In the genomic region with DNA sequence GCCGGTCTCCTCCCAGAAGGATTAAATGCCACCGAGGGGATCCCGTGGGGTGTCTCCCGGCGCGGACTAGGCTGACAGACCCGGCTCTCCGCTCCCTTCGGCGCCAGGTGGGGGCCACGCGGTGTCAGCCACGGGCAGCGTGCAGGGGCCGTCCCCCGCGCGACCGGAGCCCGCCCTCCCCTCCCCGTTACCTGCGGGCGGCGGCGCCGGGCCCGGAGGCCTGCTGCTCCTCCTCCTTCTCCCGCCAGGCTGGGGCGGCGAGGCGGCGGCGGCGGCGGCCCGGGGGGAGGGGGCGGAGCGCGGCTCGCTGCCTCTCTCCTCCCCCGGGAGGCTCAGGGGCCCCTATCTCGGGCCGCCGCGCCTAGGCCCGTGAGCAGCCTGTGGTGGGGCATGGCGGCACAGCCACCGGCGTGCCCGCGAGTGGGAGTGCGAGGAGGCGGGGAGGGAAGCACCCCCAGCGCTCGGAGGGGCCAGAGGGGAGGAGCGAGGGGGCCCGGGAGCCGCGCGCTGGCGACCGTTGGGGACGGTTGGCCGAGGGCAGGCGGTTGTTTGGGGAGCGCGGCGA, we compare ENCODE assay signal across 1 cellular context.
TF ChIP-seq lines count a peak whose summit lies in the region.

No MANE protein-coding gene starts in this region.

TF ChIP-seq in K562, 482 proteins besides CTCF, POLR2A, EP300 and RAD21 (continued from another document and continues in another):
- TF ChIP-seq, protein P1, sequence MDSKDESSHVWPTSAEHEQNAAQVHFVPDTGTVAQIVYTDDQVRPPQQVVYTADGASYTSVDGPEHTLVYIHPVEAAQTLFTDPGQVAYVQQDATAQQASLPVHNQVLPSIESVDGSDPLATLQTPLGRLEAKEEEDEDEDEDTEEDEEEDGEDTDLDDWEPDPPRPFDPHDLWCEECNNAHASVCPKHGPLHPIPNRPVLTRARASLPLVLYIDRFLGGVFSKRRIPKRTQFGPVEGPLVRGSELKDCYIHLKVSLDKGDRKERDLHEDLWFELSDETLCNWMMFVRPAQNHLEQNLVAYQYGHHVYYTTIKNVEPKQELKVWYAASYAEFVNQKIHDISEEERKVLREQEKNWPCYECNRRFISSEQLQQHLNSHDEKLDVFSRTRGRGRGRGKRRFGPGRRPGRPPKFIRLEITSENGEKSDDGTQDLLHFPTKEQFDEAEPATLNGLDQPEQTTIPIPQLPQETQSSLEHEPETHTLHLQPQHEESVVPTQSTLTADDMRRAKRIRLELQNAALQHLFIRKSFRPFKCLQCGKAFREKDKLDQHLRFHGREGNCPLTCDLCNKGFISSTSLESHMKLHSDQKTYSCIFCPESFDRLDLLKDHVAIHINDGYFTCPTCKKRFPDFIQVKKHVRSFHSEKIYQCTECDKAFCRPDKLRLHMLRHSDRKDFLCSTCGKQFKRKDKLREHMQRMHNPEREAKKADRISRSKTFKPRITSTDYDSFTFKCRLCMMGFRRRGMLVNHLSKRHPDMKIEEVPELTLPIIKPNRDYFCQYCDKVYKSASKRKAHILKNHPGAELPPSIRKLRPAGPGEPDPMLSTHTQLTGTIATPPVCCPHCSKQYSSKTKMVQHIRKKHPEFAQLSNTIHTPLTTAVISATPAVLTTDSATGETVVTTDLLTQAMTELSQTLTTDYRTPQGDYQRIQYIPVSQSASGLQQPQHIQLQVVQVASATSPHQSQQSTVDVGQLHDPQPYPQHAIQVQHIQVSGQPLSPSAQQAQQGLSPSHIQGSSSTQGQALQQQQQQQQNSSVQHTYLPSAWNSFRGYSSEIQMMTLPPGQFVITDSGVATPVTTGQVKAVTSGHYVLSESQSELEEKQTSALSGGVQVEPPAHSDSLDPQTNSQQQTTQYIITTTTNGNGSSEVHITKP (IDR thresholded peaks at IDR 0.05; ENCODE audit: partially characterized antibody) = no peak
- TF ChIP-seq, protein P2, sequence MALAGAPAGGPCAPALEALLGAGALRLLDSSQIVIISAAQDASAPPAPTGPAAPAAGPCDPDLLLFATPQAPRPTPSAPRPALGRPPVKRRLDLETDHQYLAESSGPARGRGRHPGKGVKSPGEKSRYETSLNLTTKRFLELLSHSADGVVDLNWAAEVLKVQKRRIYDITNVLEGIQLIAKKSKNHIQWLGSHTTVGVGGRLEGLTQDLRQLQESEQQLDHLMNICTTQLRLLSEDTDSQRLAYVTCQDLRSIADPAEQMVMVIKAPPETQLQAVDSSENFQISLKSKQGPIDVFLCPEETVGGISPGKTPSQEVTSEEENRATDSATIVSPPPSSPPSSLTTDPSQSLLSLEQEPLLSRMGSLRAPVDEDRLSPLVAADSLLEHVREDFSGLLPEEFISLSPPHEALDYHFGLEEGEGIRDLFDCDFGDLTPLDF (CRISPR knock-in tag; IDR thresholded peaks at IDR 0.05) = no peak
- TF ChIP-seq MYBL2 (IDR thresholded peaks at IDR 0.05; ENCODE audit: low read depth) (peak; percentile 65; the same call in 1 of the 2 replicates), MYBL2 (CRISPR knock-in tag; IDR thresholded peaks at IDR 0.05; ENCODE audit: borderline replicate concordance) (no peak), ZNF41 (CRISPR knock-in tag; conservative IDR thresholded peaks at IDR 0.05) (no peak), MECOM (CRISPR knock-in tag; IDR thresholded peaks at IDR 0.05) (no peak), DNMT1 (IDR thresholded peaks at IDR 0.05) (no peak), NUFIP1 (IDR thresholded peaks at IDR 0.05; ENCODE audit: partially characterized antibody) (no peak), HSF4 (CRISPR knock-in tag; IDR thresholded peaks at IDR 0.05; ENCODE audit: borderline replicate concordance) (no peak), ZNF444 (CRISPR knock-in tag; IDR thresholded peaks at IDR 0.05) (peak; percentile 81; the same call in 1 of the 2 replicates), ESRRA (IDR thresholded peaks at IDR 0.05; ENCODE audit: borderline replicate concordance, low read depth) (0 out of 2 replicates have a peak, but pooled peaks have one; percentile 16), GABPB1 (CRISPR knock-in tag; IDR thresholded peaks at IDR 0.05) (no peak), KDM2B (CRISPR knock-in tag; IDR thresholded peaks at IDR 0.05) (no peak), GABPB2 (CRISPR knock-in tag; conservative IDR thresholded peaks at IDR 0.05) (no peak), KLF1 (tag; IDR thresholded peaks at IDR 0.05) (no peak), MTA1 (IDR thresholded peaks at IDR 0.05; ENCODE audit: borderline replicate concordance) (no peak), NR1H2 (CRISPR knock-in tag; IDR thresholded peaks at IDR 0.05) (no peak), ZZZ3 (IDR thresholded peaks at IDR 0.05) (no peak), PTBP1 (IDR thresholded peaks at IDR 0.05; ENCODE audit: low read depth, low read length) (no peak), ZNF263 (CRISPR knock-in tag; IDR thresholded peaks at IDR 0.05; ENCODE audit: borderline replicate concordance) (no peak), ZNF586 (CRISPR knock-in tag; conservative IDR thresholded peaks at IDR 0.05) (no peak), SIN3A (IDR thresholded peaks at IDR 0.05; ENCODE audit: borderline replicate concordance in 2 of 2, control insufficient read depth in 1 of 2, low read depth in 2 of 2, low read length in 2 of 2) (peak in 1 of 2 experiments; percentile 54; a peak in 1 of 4 replicates), TGIF2 (CRISPR knock-in tag; IDR thresholded peaks at IDR 0.05) (no peak), BMI1 (IDR thresholded peaks at IDR 0.05; ENCODE audit: low read length) (no peak), ZKSCAN3 (CRISPR knock-in tag; IDR thresholded peaks at IDR 0.05) (no peak), TCFL5 (CRISPR knock-in tag; conservative IDR thresholded peaks at IDR 0.05) (no peak), PHTF2 (CRISPR knock-in tag; IDR thresholded peaks at IDR 0.05) (no peak), KLF10 (CRISPR knock-in tag; IDR thresholded peaks at IDR 0.05) (no peak), SAFB2 (IDR thresholded peaks at IDR 0.05; ENCODE audit: borderline replicate concordance, low read depth, low read length, severe bottlenecking) (no peak), RBM34 (IDR thresholded peaks at IDR 0.05; ENCODE audit: borderline replicate concordance, insufficient read depth, low read length) (no peak), TARDBP (IDR thresholded peaks at IDR 0.05) (no peak), NR3C1 (CRISPR knock-in tag; IDR thresholded peaks at IDR 0.05) (no peak), NFE2L1 (tag; IDR thresholded peaks at IDR 0.05; ENCODE audit: borderline replicate concordance, low read depth) (no peak), TCF7 (IDR thresholded peaks at IDR 0.05; ENCODE audit: borderline replicate concordance) (no peak), ZNF197 (CRISPR knock-in tag; IDR thresholded peaks at IDR 0.05; ENCODE audit: low read depth) (no peak), ELF2 (CRISPR knock-in tag; IDR thresholded peaks at IDR 0.05) (no peak), ZNF583 (CRISPR knock-in tag; IDR thresholded peaks at IDR 0.05) (0 out of 2 replicates have a peak, but pooled peaks have one; percentile 34), HDAC1 (IDR thresholded peaks at IDR 0.05) (peak in 1 of 2 experiments; percentile 6; a peak in 1 of 4 replicates), CXXC5 (CRISPR knock-in tag; IDR thresholded peaks at IDR 0.05) (peak; percentile 84)
- TF ChIP-seq, protein P3, sequence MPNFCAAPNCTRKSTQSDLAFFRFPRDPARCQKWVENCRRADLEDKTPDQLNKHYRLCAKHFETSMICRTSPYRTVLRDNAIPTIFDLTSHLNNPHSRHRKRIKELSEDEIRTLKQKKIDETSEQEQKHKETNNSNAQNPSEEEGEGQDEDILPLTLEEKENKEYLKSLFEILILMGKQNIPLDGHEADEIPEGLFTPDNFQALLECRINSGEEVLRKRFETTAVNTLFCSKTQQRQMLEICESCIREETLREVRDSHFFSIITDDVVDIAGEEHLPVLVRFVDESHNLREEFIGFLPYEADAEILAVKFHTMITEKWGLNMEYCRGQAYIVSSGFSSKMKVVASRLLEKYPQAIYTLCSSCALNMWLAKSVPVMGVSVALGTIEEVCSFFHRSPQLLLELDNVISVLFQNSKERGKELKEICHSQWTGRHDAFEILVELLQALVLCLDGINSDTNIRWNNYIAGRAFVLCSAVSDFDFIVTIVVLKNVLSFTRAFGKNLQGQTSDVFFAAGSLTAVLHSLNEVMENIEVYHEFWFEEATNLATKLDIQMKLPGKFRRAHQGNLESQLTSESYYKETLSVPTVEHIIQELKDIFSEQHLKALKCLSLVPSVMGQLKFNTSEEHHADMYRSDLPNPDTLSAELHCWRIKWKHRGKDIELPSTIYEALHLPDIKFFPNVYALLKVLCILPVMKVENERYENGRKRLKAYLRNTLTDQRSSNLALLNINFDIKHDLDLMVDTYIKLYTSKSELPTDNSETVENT (CRISPR knock-in tag; IDR thresholded peaks at IDR 0.05) = 0 out of 2 replicates have a peak, but pooled peaks have one; percentile 51
- TF ChIP-seq, protein P4, sequence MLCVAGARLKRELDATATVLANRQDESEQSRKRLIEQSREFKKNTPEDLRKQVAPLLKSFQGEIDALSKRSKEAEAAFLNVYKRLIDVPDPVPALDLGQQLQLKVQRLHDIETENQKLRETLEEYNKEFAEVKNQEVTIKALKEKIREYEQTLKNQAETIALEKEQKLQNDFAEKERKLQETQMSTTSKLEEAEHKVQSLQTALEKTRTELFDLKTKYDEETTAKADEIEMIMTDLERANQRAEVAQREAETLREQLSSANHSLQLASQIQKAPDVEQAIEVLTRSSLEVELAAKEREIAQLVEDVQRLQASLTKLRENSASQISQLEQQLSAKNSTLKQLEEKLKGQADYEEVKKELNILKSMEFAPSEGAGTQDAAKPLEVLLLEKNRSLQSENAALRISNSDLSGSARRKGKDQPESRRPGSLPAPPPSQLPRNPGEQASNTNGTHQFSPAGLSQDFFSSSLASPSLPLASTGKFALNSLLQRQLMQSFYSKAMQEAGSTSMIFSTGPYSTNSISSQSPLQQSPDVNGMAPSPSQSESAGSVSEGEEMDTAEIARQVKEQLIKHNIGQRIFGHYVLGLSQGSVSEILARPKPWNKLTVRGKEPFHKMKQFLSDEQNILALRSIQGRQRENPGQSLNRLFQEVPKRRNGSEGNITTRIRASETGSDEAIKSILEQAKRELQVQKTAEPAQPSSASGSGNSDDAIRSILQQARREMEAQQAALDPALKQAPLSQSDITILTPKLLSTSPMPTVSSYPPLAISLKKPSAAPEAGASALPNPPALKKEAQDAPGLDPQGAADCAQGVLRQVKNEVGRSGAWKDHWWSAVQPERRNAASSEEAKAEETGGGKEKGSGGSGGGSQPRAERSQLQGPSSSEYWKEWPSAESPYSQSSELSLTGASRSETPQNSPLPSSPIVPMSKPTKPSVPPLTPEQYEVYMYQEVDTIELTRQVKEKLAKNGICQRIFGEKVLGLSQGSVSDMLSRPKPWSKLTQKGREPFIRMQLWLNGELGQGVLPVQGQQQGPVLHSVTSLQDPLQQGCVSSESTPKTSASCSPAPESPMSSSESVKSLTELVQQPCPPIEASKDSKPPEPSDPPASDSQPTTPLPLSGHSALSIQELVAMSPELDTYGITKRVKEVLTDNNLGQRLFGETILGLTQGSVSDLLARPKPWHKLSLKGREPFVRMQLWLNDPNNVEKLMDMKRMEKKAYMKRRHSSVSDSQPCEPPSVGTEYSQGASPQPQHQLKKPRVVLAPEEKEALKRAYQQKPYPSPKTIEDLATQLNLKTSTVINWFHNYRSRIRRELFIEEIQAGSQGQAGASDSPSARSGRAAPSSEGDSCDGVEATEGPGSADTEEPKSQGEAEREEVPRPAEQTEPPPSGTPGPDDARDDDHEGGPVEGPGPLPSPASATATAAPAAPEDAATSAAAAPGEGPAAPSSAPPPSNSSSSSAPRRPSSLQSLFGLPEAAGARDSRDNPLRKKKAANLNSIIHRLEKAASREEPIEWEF (CRISPR knock-in tag; IDR thresholded peaks at IDR 0.05) = no peak
- TF ChIP-seq, protein P5, sequence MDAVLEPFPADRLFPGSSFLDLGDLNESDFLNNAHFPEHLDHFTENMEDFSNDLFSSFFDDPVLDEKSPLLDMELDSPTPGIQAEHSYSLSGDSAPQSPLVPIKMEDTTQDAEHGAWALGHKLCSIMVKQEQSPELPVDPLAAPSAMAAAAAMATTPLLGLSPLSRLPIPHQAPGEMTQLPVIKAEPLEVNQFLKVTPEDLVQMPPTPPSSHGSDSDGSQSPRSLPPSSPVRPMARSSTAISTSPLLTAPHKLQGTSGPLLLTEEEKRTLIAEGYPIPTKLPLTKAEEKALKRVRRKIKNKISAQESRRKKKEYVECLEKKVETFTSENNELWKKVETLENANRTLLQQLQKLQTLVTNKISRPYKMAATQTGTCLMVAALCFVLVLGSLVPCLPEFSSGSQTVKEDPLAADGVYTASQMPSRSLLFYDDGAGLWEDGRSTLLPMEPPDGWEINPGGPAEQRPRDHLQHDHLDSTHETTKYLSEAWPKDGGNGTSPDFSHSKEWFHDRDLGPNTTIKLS (IDR thresholded peaks at IDR 0.05; ENCODE audit: borderline replicate concordance, low read depth) = peak; percentile 36; the same call in 1 of the 2 replicates
- TF ChIP-seq, protein P6, sequence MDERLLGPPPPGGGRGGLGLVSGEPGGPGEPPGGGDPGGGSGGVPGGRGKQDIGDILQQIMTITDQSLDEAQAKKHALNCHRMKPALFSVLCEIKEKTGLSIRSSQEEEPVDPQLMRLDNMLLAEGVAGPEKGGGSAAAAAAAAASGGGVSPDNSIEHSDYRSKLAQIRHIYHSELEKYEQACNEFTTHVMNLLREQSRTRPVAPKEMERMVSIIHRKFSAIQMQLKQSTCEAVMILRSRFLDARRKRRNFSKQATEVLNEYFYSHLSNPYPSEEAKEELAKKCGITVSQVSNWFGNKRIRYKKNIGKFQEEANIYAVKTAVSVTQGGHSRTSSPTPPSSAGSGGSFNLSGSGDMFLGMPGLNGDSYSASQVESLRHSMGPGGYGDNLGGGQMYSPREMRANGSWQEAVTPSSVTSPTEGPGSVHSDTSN (CRISPR knock-in tag; IDR thresholded peaks at IDR 0.05; ENCODE audit: low read depth) = no peak
- TF ChIP-seq, protein P6 (tag; conservative IDR thresholded peaks at IDR 0.05; ENCODE audit: low read depth) = no peak
- TF ChIP-seq, protein P7, sequence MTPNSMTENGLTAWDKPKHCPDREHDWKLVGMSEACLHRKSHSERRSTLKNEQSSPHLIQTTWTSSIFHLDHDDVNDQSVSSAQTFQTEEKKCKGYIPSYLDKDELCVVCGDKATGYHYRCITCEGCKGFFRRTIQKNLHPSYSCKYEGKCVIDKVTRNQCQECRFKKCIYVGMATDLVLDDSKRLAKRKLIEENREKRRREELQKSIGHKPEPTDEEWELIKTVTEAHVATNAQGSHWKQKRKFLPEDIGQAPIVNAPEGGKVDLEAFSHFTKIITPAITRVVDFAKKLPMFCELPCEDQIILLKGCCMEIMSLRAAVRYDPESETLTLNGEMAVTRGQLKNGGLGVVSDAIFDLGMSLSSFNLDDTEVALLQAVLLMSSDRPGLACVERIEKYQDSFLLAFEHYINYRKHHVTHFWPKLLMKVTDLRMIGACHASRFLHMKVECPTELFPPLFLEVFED (CRISPR knock-in tag; conservative IDR thresholded peaks at IDR 0.05) = no peak
- TF ChIP-seq, protein P8, sequence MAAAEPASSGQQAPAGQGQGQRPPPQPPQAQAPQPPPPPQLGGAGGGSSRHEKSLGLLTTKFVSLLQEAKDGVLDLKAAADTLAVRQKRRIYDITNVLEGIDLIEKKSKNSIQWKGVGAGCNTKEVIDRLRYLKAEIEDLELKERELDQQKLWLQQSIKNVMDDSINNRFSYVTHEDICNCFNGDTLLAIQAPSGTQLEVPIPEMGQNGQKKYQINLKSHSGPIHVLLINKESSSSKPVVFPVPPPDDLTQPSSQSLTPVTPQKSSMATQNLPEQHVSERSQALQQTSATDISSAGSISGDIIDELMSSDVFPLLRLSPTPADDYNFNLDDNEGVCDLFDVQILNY (CRISPR knock-in tag; IDR thresholded peaks at IDR 0.05) = no peak
